ENCODE assay signal across 1 cellular context in genomic region chr3:129230311-129231019, GRCh38.
TF ChIP-seq lines count a peak whose summit lies in the region.

No MANE protein-coding gene starts in this region.

TF ChIP-seq in GM12878, 131 proteins besides CTCF, POLR2A, EP300 and RAD21:
- TF ChIP-seq RELB (IDR thresholded peaks at IDR 0.05; ENCODE audit: low read depth) (no peak), PKNOX1 (IDR thresholded peaks at IDR 0.05) (peak; percentile 18; the same call in 1 of the 2 replicates)
TF ChIP-seq in GM12878: peak in this region for 1.
